ENCODE assay signal across 9 cellular contexts in the genomic region with DNA sequence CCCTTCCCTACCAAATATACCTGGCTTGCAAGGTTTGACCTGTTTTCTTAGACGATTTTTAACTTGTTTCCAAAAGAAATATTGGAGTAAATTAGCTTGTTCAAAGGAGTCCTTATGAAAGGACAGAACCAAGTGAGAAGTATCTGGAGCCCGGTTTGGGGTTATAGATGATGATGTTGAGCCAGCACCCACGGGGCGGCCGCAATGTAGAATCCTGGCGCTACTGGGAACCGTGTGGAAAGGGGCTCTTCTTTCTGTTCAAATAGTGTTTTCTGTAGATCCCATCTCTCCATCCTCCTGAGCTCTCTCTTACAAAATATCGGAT. TPM values are rescaled to one million over a fixed set of nuclear protein-coding genes. Genes with fewer than 3 reads are reported as not detected.
DNase-seq lines count a peak whose midpoint lies in the region; ATAC-seq, FAIRE-seq and TF ChIP-seq lines count a peak whose summit lies in the region.
"Had no signal": no experiment of that assay in that cellular context is flagged by ENCODE, and none has a peak within 500 bp of the region (broad histone marks: within the 10 kb centered on the region; RNA-seq: fewer than 3 reads in every experiment).

No MANE protein-coding gene starts in this region.

- peaks cover 2% of the 10 kb centered on the region for H3K9me3 Mint-ChIP-seq in activated naive CD4-positive, alpha-beta T cell treated with anti-CD3 and anti-CD28 coated beads, Interleukin-2, amount 10 ng/mL, durations not matched to agents 7 days and 5 days

- DNase-seq in activated naive CD4-positive, alpha-beta T cell treated with anti-CD3 and anti-CD28 coated beads, Interleukin-2, amount 10 ng/mL, durations not matched to agents 7 days and 5 days, result no peak
- DNase-seq in activated naive CD4-positive, alpha-beta T cell treated with anti-CD3 and anti-CD28 coated beads, Interleukin-2, amount 50 U/mL, for 16 hours, result no peak
- DNase-seq in K562 (ENCODE audit: extremely low read depth in 1 of 4, low spot score in 3 of 4) (no peak), mesenchymal stem cell (no peak), HEK293T (ENCODE audit: extremely low spot score) (no peak)
- no peak for DNase-seq in activated effector memory CD4-positive, alpha-beta T cell treated with Interleukin-2 at 50 U/mL for 16 hours

- H3K14ac ChIP-seq in mesenchymal stem cell (ENCODE audit: low read length in 2 of 2), result no peak overlapping the region

- H3K9ac ChIP-seq in K562 (ENCODE audit: insufficient read depth in 1 of 2, low read depth in 2 of 2, low read length in 2 of 2), result peak overlapping the region in 1 of 2 experiments; percentile 58; a peak in 2 of 4 replicates
- H3K9ac ChIP-seq in mesenchymal stem cell (ENCODE audit: low read length), result peak overlapping the region; percentile 89

- peaks cover 16% of the 10 kb centered on the region for H3K79me1 ChIP-seq in mesenchymal stem cell (replicated peaks; ENCODE audit: low read length, poor library complexity, severe bottlenecking)

- peak overlapping the region; percentile 98 for H2AFZ ChIP-seq in K562 (ENCODE audit: low read depth, low read length)
- peak overlapping the region; percentile 60 for H2AFZ ChIP-seq in mesenchymal stem cell (ENCODE audit: low read depth, low read length)

- no peak for TF ChIP-seq CTCF in K562 (IDR thresholded peaks at IDR 0.05 in 2 of 3, conservative IDR thresholded peaks at IDR 0.05 in 1 of 3; ENCODE audit: insufficient read depth in 2 of 3, low read depth in 1 of 3, low read length in 3 of 3)

- H3K27ac ChIP-seq in K562 (ENCODE audit: extremely low read depth, low read depth, low read length), result peak overlapping the region; percentile 49
- H3K27ac ChIP-seq in mesenchymal stem cell (ENCODE audit: low read length, poor library complexity, severe bottlenecking), result no peak overlapping the region
- no peak overlapping the region for H3K27ac ChIP-seq in urinary bladder (ENCODE audit: low read depth)

- no peak overlapping the region for H2AK5ac ChIP-seq in mesenchymal stem cell (ENCODE audit: low read length, severe bottlenecking)

- H3K4me1 ChIP-seq in K562 (replicated peaks in 1 of 2; ENCODE audit: control insufficient read depth in 2 of 2, insufficient read depth in 2 of 2, low read length in 2 of 2) (peaks cover 9 to 12% of the 10 kb centered on the region in 2 experiments; a peak in 4 of 5 replicates), mesenchymal stem cell (ENCODE audit: control insufficient read depth, insufficient read depth, low read depth, low read length) (peaks cover 8% of the 10 kb centered on the region), urinary bladder (ENCODE audit: insufficient read depth) (no peaks in the 10 kb centered on the region)

- H3K4me2 ChIP-seq in K562 (ENCODE audit: insufficient read depth, low read length) (peak overlapping the region; percentile 98), mesenchymal stem cell (ENCODE audit: low read length, poor library complexity, severe bottlenecking) (peak overlapping the region; percentile 15)

- no peak for TF ChIP-seq RAD21 in K562 (CRISPR knock-in tag; conservative IDR thresholded peaks at IDR 0.05 in 1 of 2, IDR thresholded peaks at IDR 0.05 in 1 of 2)

- peak overlapping the region in 1 of 2 experiments; percentile 33 for H3K4ac ChIP-seq in mesenchymal stem cell (ENCODE audit: low read depth in 1 of 2, low read length in 2 of 2)

- peak overlapping the region; percentile 90 for H3K4me3 Mint-ChIP-seq in activated naive CD4-positive, alpha-beta T cell treated with anti-CD3 and anti-CD28 coated beads, Interleukin-2, amount 10 ng/mL, durations not matched to agents 7 days and 5 days

- ATAC-seq in K562, result no peak
- ATAC-seq in GM21381 (IDR thresholded peaks at IDR 0.05; ENCODE audit: unreplicated experiment), result no peak

- H3K27me3 Mint-ChIP-seq in activated naive CD4-positive, alpha-beta T cell treated with anti-CD3 and anti-CD28 coated beads, Interleukin-2, amount 10 ng/mL, durations not matched to agents 7 days and 5 days, result peaks cover 9% of the 10 kb centered on the region

- 12% methylated on average over 8 of the region's 8 CpGs for WGBS in K562 (ENCODE audit: insufficient coverage, low coverage, missing lambda C conversion rate)
- 12% methylated on average over 6 of the region's 8 CpGs for WGBS in mesenchymal stem cell
- 4% methylated on average over 8 of the region's 8 CpGs for WGBS in urinary bladder

- H3K36me3 Mint-ChIP-seq in activated naive CD4-positive, alpha-beta T cell treated with anti-CD3 and anti-CD28 coated beads, Interleukin-2, amount 10 ng/mL, durations not matched to agents 7 days and 5 days, result peaks cover 24% of the 10 kb centered on the region

- H4K20me1 ChIP-seq in K562 (replicated peaks; ENCODE audit: control insufficient read depth, insufficient read depth, low read length), result peaks cover 5% of the 10 kb centered on the region

- in situ Hi-C loops in K562 (cut with MboI), result loop anchor here (25.0 kb wide), 1 partner anchor 556 kb away; no protein-coding TSS in a partner anchor

- no peak overlapping the region for H4K91ac ChIP-seq in mesenchymal stem cell (ENCODE audit: low read length)

- peaks cover 54% of the 10 kb centered on the region for H3K4me1 Mint-ChIP-seq in activated naive CD4-positive, alpha-beta T cell treated with anti-CD3 and anti-CD28 coated beads, Interleukin-2, amount 10 ng/mL, durations not matched to agents 7 days and 5 days

- peak overlapping the region; percentile 91 for H3K27ac Mint-ChIP-seq in activated naive CD4-positive, alpha-beta T cell treated with anti-CD3 and anti-CD28 coated beads, Interleukin-2, amount 10 ng/mL, durations not matched to agents 7 days and 5 days

- H2BK5ac ChIP-seq in mesenchymal stem cell (ENCODE audit: low read depth, low read length, poor library complexity, severe bottlenecking), result no peak overlapping the region

- FAIRE-seq in K562 (lab: Jason Lieb, UNC), result no peak

- H3K36me3 ChIP-seq in K562 (ENCODE audit: control insufficient read depth, insufficient read depth, low read length) (peaks cover 31% of the 10 kb centered on the region), mesenchymal stem cell (ENCODE audit: control insufficient read depth in 1 of 2, insufficient read depth in 2 of 2, low read depth in 1 of 2, low read length in 2 of 2) (peaks cover 12 to 27% of the 10 kb centered on the region in 2 experiments), urinary bladder (ENCODE audit: insufficient read depth) (peaks cover 2% of the 10 kb centered on the region)

- no peak overlapping the region for H3K18ac ChIP-seq in mesenchymal stem cell (ENCODE audit: low read depth in 1 of 2, low read length in 2 of 2)

- no peak for TF ChIP-seq EP300 in K562 (IDR thresholded peaks at IDR 0.05; ENCODE audit: low read length)

- no peaks in the 10 kb centered on the region for H3K27me3 ChIP-seq in K562 (ENCODE audit: control insufficient read depth in 2 of 2, insufficient read depth in 2 of 2, low read length in 2 of 2)
- no peaks in the 10 kb centered on the region for H3K27me3 ChIP-seq in mesenchymal stem cell (ENCODE audit: control insufficient read depth in 1 of 2, insufficient read depth in 1 of 2, low read length in 2 of 2)

- POLR2A ChIA-PET in K562 (lab: Yijun Ruan, JAX), result interaction anchor here (0.6 to 1.8 kb wide), 11 partner anchors 9 to 245 kb away, joined by 3 to 8 read pairs (median 4); no protein-coding TSS in a partner anchor
- POLR2A ChIA-PET in HEK293T (lab: Yijun Ruan, JAX), result interaction anchor here (0.8 to 1.7 kb wide), 14 partner anchors 8 to 680 kb away, joined by 3 to 15 read pairs (median 4); no protein-coding TSS in a partner anchor

- no peak overlapping the region for H2BK120ac ChIP-seq in mesenchymal stem cell (ENCODE audit: low read depth, low read length)

- no peak overlapping the region for H2BK15ac ChIP-seq in mesenchymal stem cell (ENCODE audit: low read depth, poor library complexity, severe bottlenecking)

- TF ChIP-seq POLR2A in K562 (conservative IDR thresholded peaks at IDR 0.05), result no peak

- CTCF ChIA-PET in activated naive CD4-positive, alpha-beta T cell treated with anti-CD3 and anti-CD28 coated beads, Interleukin-2, amount 10 ng/mL, durations not matched to agents 7 days and 5 days (lab: Charles Lee), result interaction anchor here (1.1 to 2.3 kb wide), 8 partner anchors 8 to 16 kb away, joined by 3 to 15 read pairs (median 5); no protein-coding TSS in a partner anchor
- CTCF ChIA-PET in K562 (lab: Yijun Ruan, JAX; ENCODE audit: low intra/inter-chr PET ratio), result interaction anchor here (1.0 kb wide), 1 partner anchor 9 kb away, joined by 3 read pairs; no protein-coding TSS in a partner anchor
- CTCF ChIA-PET in HEK293T (lab: Yijun Ruan, JAX), result interaction anchor here (0.9 to 1.0 kb wide), 2 partner anchors 9 to 167 kb away, joined by 3 to 4 read pairs; no protein-coding TSS in a partner anchor

- intact Hi-C loops in K562 (cut with micrococcal nuclease), result no loop called here

- H3K9me3 ChIP-seq in K562 (replicated peaks; ENCODE audit: control insufficient read depth, insufficient read depth, low read depth, low read length) (0 out of 2 replicates have a peak, but pooled peaks cover 3% of the 10 kb centered on the region), mesenchymal stem cell (ENCODE audit: control insufficient read depth, low read length) (no peaks in the 10 kb centered on the region)

- H2BK12ac ChIP-seq in mesenchymal stem cell (ENCODE audit: low read length in 2 of 2), result no peak overlapping the region

- no TSS peak for BruUV-seq in K562 (replicated peaks; lab: Mats Ljungman, UMichigan)

- peak overlapping the region; percentile 81 for H3K4me3 ChIP-seq in K562
- H3K4me3 ChIP-seq in mesenchymal stem cell (ENCODE audit: insufficient read depth in 1 of 2, low read depth in 1 of 2, low read length in 2 of 2), result peak overlapping the region in 1 of 2 experiments; percentile 91
- peak overlapping the region; percentile 28 for H3K4me3 ChIP-seq in urinary bladder (ENCODE audit: low read depth, low read length)

- H3K9me1 ChIP-seq in K562 (ENCODE audit: control insufficient read depth, insufficient read depth, low read length), result peaks cover 3% of the 10 kb centered on the region

- H4K8ac ChIP-seq in mesenchymal stem cell (ENCODE audit: low read length), result peak overlapping the region; percentile 86

- H3K23ac ChIP-seq in mesenchymal stem cell (ENCODE audit: low read length in 2 of 2), result no peak overlapping the region

- peaks cover 45% of the 10 kb centered on the region for H3K79me2 ChIP-seq in K562 (ENCODE audit: control insufficient read depth, insufficient read depth, low read length)

RNA-seq across cellular contexts. Expression of a gene that starts 0.5 kb away (rescaled TPM):
- total RNA-seq in K562 (2011; cell fraction: chromatin; rRNA removed; ENCODE audit: low replicate concordance), result 184 and 273 TPM in 2 replicates
- 146 and 158 TPM in 2 replicates for total RNA-seq in K562 (2011; cell fraction: nucleolus; rRNA removed)
- total RNA-seq in K562 (2011; cell fraction: nucleoplasm; rRNA removed), result 163 and 165 TPM in 2 replicates
- total RNA-seq in K562 (2014; rRNA removed) (48.5 and 50.6 TPM in 2 replicates), K562 (2014; rRNA removed; fragmentation: Illumina TruSeq; extraction: Trizol) (101 and 105 TPM in 2 replicates), K562 (2015; rRNA removed; fragmentation: Illumina TruSeq; extraction: Trizol) (81.4 and 87.0 TPM in 2 replicates), K562 (2021) (67.1 and 71.8 TPM in 2 replicates), urinary bladder (24.6 TPM)
- polyA plus RNA-seq in K562 (2011; rRNA removed) (59.9 and 87.5 TPM in 2 replicates), K562 (2014; fragmentation: Illumina TruSeq; extraction: Trizol) (69.1 and 77.6 TPM in 2 replicates), K562 (2014; fragmentation: Nextera tagmentation; extraction: Ambion mirVana) (10 to 100 TPM; 46.0 to 89.0 TPM), K562 (2014; rRNA removed) (66.5 and 75.3 TPM in 2 replicates), urinary bladder (18.4 TPM)
- polyA plus RNA-seq in K562 (2011; cell fraction: cytosol; rRNA removed), result 43.9 and 54.9 TPM in 2 replicates
- polyA plus RNA-seq in K562 (2011; cell fraction: nucleus; rRNA removed), result 73.0 and 84.7 TPM in 2 replicates
- 29.1 and 50.1 TPM in 2 replicates for polyA plus RNA-seq in K562 (2012)
- 133 and 165 TPM in 2 replicates for polyA minus RNA-seq in K562 (2011; rRNA and poly(A)+ RNA removed)
- polyA minus RNA-seq in K562 (2011; cell fraction: cytosol; rRNA and poly(A)+ RNA removed), result 30.0 and 37.4 TPM in 2 replicates
- polyA minus RNA-seq in K562 (2011; cell fraction: nucleus; rRNA and poly(A)+ RNA removed), result 44.0 and 56.3 TPM in 2 replicates
- 6.9 TPM for polyA plus RNA-seq in mesenchymal stem cell (2013, experiment 1 of 2)
- polyA plus RNA-seq in mesenchymal stem cell (2013, experiment 2 of 2), result 6.9 TPM

RNA-seq across cellular contexts. Expression of a gene that starts 28.7 kb away (rescaled TPM):
- total RNA-seq in K562 (2011; cell fraction: chromatin; rRNA removed; ENCODE audit: low replicate concordance), result 0.12 TPM in 1 of 2 replicates, not detected in the other
- total RNA-seq in K562 (2011; cell fraction: nucleolus; rRNA removed), result 0.26 and 0.33 TPM in 2 replicates
- 0.22 and 0.31 TPM in 2 replicates for total RNA-seq in K562 (2011; cell fraction: nucleoplasm; rRNA removed)
- 0.08 and 0.09 TPM in 2 replicates for total RNA-seq in K562 (2014; rRNA removed)
- 0.10 TPM in 1 of 2 replicates, not detected in the other for total RNA-seq in K562 (2014; rRNA removed; fragmentation: Illumina TruSeq; extraction: Trizol)
- total RNA-seq in K562 (2015; rRNA removed; fragmentation: Illumina TruSeq; extraction: Trizol), result 0.08 TPM in 1 of 2 replicates, not detected in the other
- 0.22 and 0.25 TPM in 2 replicates for total RNA-seq in K562 (2021)
- polyA plus RNA-seq in K562 (2011; rRNA removed), result 0.04 and 0.07 TPM in 2 replicates
- polyA plus RNA-seq in K562 (2011; cell fraction: cytosol; rRNA removed), result 0.03 and 0.16 TPM in 2 replicates
- 0.17 and 0.28 TPM in 2 replicates for polyA plus RNA-seq in K562 (2011; cell fraction: nucleus; rRNA removed)
- polyA plus RNA-seq in K562 (2012), result 0.13 and 0.21 TPM in 2 replicates
- polyA plus RNA-seq in K562 (2014; fragmentation: Illumina TruSeq; extraction: Trizol), result 0.11 and 0.18 TPM in 2 replicates
- under 1 TPM; 0.04 to 0.06 TPM for polyA plus RNA-seq in K562 (2014; fragmentation: Nextera tagmentation; extraction: Ambion mirVana)
- 0.05 TPM in 1 of 2 replicates, not detected in the other for polyA plus RNA-seq in K562 (2014; rRNA removed)
- polyA minus RNA-seq in K562 (2011; rRNA and poly(A)+ RNA removed), result 0.06 TPM in 1 of 2 replicates, not detected in the other
- not detected in 2 replicates for polyA minus RNA-seq in K562 (2011; cell fraction: cytosol; rRNA and poly(A)+ RNA removed)
- 0.22 and 0.27 TPM in 2 replicates for polyA minus RNA-seq in K562 (2011; cell fraction: nucleus; rRNA and poly(A)+ RNA removed)
- 0.03 TPM for polyA plus RNA-seq in mesenchymal stem cell (2013, experiment 1 of 2)
- 0.04 TPM for polyA plus RNA-seq in mesenchymal stem cell (2013, experiment 2 of 2)
- total RNA-seq in urinary bladder, result not detected
- polyA plus RNA-seq in urinary bladder, result not detected
- total RNA-seq: SK-MEL-5 had no signal
